Comparison of ENCODE assay signal across 16 cellular contexts in the genomic region with DNA sequence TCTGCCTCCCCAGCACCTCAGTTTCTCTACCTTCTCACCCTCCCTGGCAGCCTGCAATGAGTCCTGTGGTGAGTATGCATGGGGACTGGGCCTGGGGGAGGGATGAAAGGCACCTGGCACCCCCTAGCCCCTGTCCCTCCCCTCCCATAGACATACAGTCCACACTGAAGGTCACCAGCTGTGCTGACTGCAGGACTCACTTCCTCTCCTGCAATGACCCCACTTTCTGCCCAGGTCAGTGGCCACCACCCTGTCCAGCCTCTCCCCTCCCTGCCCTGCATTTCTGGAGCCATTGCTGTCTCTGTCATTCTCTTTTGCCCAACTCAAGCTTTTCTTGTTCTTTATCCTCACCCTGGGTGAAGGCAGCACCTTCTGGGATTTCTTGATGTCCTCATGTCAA. TPM values are rescaled to one million over a fixed set of nuclear protein-coding genes. Genes with fewer than 3 reads are reported as not detected.
DNase-seq lines count a peak whose midpoint lies in the region; ATAC-seq and TF ChIP-seq lines count a peak whose summit lies in the region.
"Had no signal": no experiment of that assay in that cellular context is flagged by ENCODE, and none has a peak within 500 bp of the region (broad histone marks: within the 10 kb centered on the region; RNA-seq: fewer than 3 reads in every experiment).

No MANE protein-coding gene starts in this region.

- H3K4me3 Mint-ChIP-seq in endodermal cell (no peak overlapping the region), neural progenitor cell (peak overlapping the region; percentile 42)
- no peak overlapping the region for H3K4me3 Mint-ChIP-seq in activated T-cell treated with anti-CD3 and anti-CD28 coated beads, Interleukin-2, amount 50 U/mL, for 72 hours
- H3K4me3 Mint-ChIP-seq: CD4-positive, alpha-beta T cell had no signal

- H3K27ac Mint-ChIP-seq in endodermal cell: no peak overlapping the region
- H3K27ac Mint-ChIP-seq in neural progenitor cell: no peak overlapping the region
- H3K27ac Mint-ChIP-seq in activated T-cell treated with anti-CD3 and anti-CD28 coated beads, Interleukin-2, amount 50 U/mL, for 72 hours: no peak overlapping the region
- H3K27ac Mint-ChIP-seq: CD4-positive, alpha-beta T cell had no signal

- H3K4me1 ChIP-seq in right atrium auricular region (no peaks in the 10 kb centered on the region), endodermal cell (ENCODE audit: control insufficient read depth, insufficient read depth, low read length) (no peaks in the 10 kb centered on the region), neural progenitor cell (no peaks in the 10 kb centered on the region), left lung (no peaks in the 10 kb centered on the region)

- H3K36me3 ChIP-seq in right atrium auricular region: no peaks in the 10 kb centered on the region
- no peaks in the 10 kb centered on the region for H3K36me3 ChIP-seq in endodermal cell (ENCODE audit: control insufficient read depth, insufficient read depth, low read length)
- no peaks in the 10 kb centered on the region for H3K36me3 ChIP-seq in neural progenitor cell
- H3K36me3 ChIP-seq in left lung: no peaks in the 10 kb centered on the region
- H3K36me3 ChIP-seq: BLaER1 treated with 17β-estradiol and CSF1 and Interleukin-3, amounts not matched to agents 10 nM and 100 nM had no signal

- DNase-seq in right atrium auricular region (ENCODE audit: low spot score): peak; percentile 16
- DNase-seq in left cardiac atrium: no peak
- DNase-seq in endodermal cell: peak; percentile 22
- no peak for DNase-seq in neural progenitor cell (ENCODE audit: low spot score)
- DNase-seq in NOMO-1 treated with DMSO at 0.1 percent for 48 hours (lab: John Stamatoyannopoulos, UW; ENCODE audit: unreplicated experiment): no peak
- no peak for DNase-seq in activated T-cell treated with anti-CD3 and anti-CD28 coated beads, Interleukin-2, amount 50 U/mL, for 72 hours
- no peak for DNase-seq in left lung
- DNase-seq: 8988T; Calu3; CD4-positive, alpha-beta T cell; DMS79; GM23248 had no signal

- no peak overlapping the region for H3K4me3 ChIP-seq in right atrium auricular region
- H3K4me3 ChIP-seq in endodermal cell (ENCODE audit: low read length): no peak overlapping the region
- H3K4me3 ChIP-seq in neural progenitor cell: no peak overlapping the region
- no peak overlapping the region for H3K4me3 ChIP-seq in left lung
- H3K4me3 ChIP-seq: BLaER1 treated with 17β-estradiol and CSF1 and Interleukin-3, amounts not matched to agents 10 nM and 100 nM; GM12878; GM23248 had no signal

- H3K27me3 Mint-ChIP-seq in endodermal cell (ENCODE audit: insufficient read depth) (no peaks in the 10 kb centered on the region), neural progenitor cell (ENCODE audit: insufficient read depth, low read depth) (no peaks in the 10 kb centered on the region)
- no peaks in the 10 kb centered on the region for H3K27me3 Mint-ChIP-seq in activated T-cell treated with anti-CD3 and anti-CD28 coated beads, Interleukin-2, amount 50 U/mL, for 72 hours (ENCODE audit: low read depth)

- H2AFZ ChIP-seq in neural progenitor cell (replicated peaks): no peak overlapping the region
- H2AFZ ChIP-seq: GM23248 had no signal

- no peaks in the 10 kb centered on the region for H3K79me2 ChIP-seq in neural progenitor cell (ENCODE audit: low read depth)

- H3K4me1 Mint-ChIP-seq in endodermal cell (no peaks in the 10 kb centered on the region), neural progenitor cell (peaks cover 5% of the 10 kb centered on the region)
- no peaks in the 10 kb centered on the region for H3K4me1 Mint-ChIP-seq in activated T-cell treated with anti-CD3 and anti-CD28 coated beads, Interleukin-2, amount 50 U/mL, for 72 hours (ENCODE audit: low read depth)

- H3K9me3 Mint-ChIP-seq in endodermal cell (peaks cover 13% of the 10 kb centered on the region), neural progenitor cell (peaks cover 13% of the 10 kb centered on the region)
- H3K9me3 Mint-ChIP-seq in activated T-cell treated with anti-CD3 and anti-CD28 coated beads, Interleukin-2, amount 50 U/mL, for 72 hours: peaks cover 3 to 5% of the 10 kb centered on the region in 2 donors
- H3K9me3 Mint-ChIP-seq: CD4-positive, alpha-beta T cell had no signal

- no peaks in the 10 kb centered on the region for H3K27me3 ChIP-seq in right atrium auricular region
- no peaks in the 10 kb centered on the region for H3K27me3 ChIP-seq in endodermal cell (ENCODE audit: control insufficient read depth, insufficient read depth, low read length, poor library complexity, severe bottlenecking)
- peaks cover 5% of the 10 kb centered on the region for H3K27me3 ChIP-seq in neural progenitor cell
- H3K27me3 ChIP-seq in left lung: no peaks in the 10 kb centered on the region
- H3K27me3 ChIP-seq: BLaER1 treated with 17β-estradiol and CSF1 and Interleukin-3, amounts not matched to agents 10 nM and 100 nM had no signal

- ATAC-seq in left cardiac atrium: no peak
- ATAC-seq in activated T-cell treated with anti-CD3 and anti-CD28 coated beads, Interleukin-2, amount 50 U/mL, for 72 hours (replicated peaks in 1 of 2): no peak
- no peak for ATAC-seq in left lung
- ATAC-seq: GM12878 had no signal

- H3K36me3 Mint-ChIP-seq in endodermal cell (ENCODE audit: low read depth) (no peaks in the 10 kb centered on the region), neural progenitor cell (no peaks in the 10 kb centered on the region)
- H3K36me3 Mint-ChIP-seq in activated T-cell treated with anti-CD3 and anti-CD28 coated beads, Interleukin-2, amount 50 U/mL, for 72 hours (ENCODE audit: insufficient read depth in 2 of 2): no peaks in the 10 kb centered on the region

- H4K20me1 ChIP-seq in neural progenitor cell (ENCODE audit: low read depth): no peaks in the 10 kb centered on the region
- H4K20me1 ChIP-seq: BLaER1 treated with 17β-estradiol and CSF1 and Interleukin-3, amounts not matched to agents 10 nM and 100 nM had no signal

- no peak overlapping the region for H3K9ac ChIP-seq in endodermal cell (ENCODE audit: extremely low read depth, low read length, poor library complexity, severe bottlenecking)
- no peak overlapping the region for H3K9ac ChIP-seq in neural progenitor cell
- H3K9ac ChIP-seq: BLaER1 treated with 17β-estradiol and CSF1 and Interleukin-3, amounts not matched to agents 10 nM and 100 nM; GM23248 had no signal

- no peaks in the 10 kb centered on the region for H3F3A ChIP-seq in neural progenitor cell (ENCODE audit: low read depth)

- no peak overlapping the region for H3K4me2 ChIP-seq in neural progenitor cell
- H3K4me2 ChIP-seq: BLaER1 treated with 17β-estradiol and CSF1 and Interleukin-3, amounts not matched to agents 10 nM and 100 nM had no signal

- H3K9me3 ChIP-seq in right atrium auricular region: peaks cover 0 to 13% of the 10 kb centered on the region in 2 donors
- H3K9me3 ChIP-seq in endodermal cell (ENCODE audit: control insufficient read depth, low read length): peaks cover 10% of the 10 kb centered on the region
- no peaks in the 10 kb centered on the region for H3K9me3 ChIP-seq in neural progenitor cell (ENCODE audit: low read depth)
- peaks cover 0 to 10% of the 10 kb centered on the region in 2 donors for H3K9me3 ChIP-seq in left lung

- intact Hi-C loops in left cardiac atrium (cut with DNase I) (no loop called here), left lung (cut with DNase I) (no loop called here)

- no peak for TF ChIP-seq CTCF in right atrium auricular region (IDR thresholded peaks at IDR 0.05)
- TF ChIP-seq CTCF in endodermal cell (conservative IDR thresholded peaks at IDR 0.05): no peak
- no peak for TF ChIP-seq CTCF in neural progenitor cell (IDR thresholded peaks at IDR 0.05)
- no peak for TF ChIP-seq CTCF in left lung (IDR thresholded peaks at IDR 0.05)

- H3K27ac ChIP-seq in right atrium auricular region (no peak overlapping the region), endodermal cell (ENCODE audit: low read depth, low read length) (no peak overlapping the region), neural progenitor cell (no peak overlapping the region), left lung (no peak overlapping the region)
- H3K27ac ChIP-seq: BLaER1 treated with 17β-estradiol and CSF1 and Interleukin-3, amounts not matched to agents 10 nM and 100 nM; GM23248; HL-60 had no signal

RNA-seq across cellular contexts. Expression of a gene that starts 1.1 kb away (rescaled TPM):
- total RNA-seq in right atrium auricular region (not detected), left cardiac atrium (not detected), endodermal cell (not detected), neural progenitor cell (ENCODE audit: low replicate concordance) (not detected in 2 replicates), left lung (not detected)
- polyA plus RNA-seq in endodermal cell (2013, experiment 1 of 2): not detected
- polyA plus RNA-seq in endodermal cell (2013, experiment 2 of 2): not detected
- total RNA-seq in activated T-cell treated with anti-CD3 and anti-CD28 coated beads, Interleukin-2, amount 50 U/mL, for 72 hours: not detected
- total RNA-seq: Calu3; CD4-positive, alpha-beta T cell; G401; GM12878; GM23248 had no signal
- polyA plus RNA-seq: GM12878, GM23248 had no signal

Comparison
In these comparisons a context has a peak if more than half of its experiments do, and no peak if none do; other contexts are left out.
1. DNase-seq: peak in right atrium auricular region (single experiment) and endodermal cell (single experiment); none in left cardiac atrium (single experiment), neural progenitor cell (single experiment), NOMO-1 treated with DMSO at 0.1 percent for 48 hours (single experiment), activated T-cell treated with anti-CD3 and anti-CD28 coated beads, Interleukin-2, amount 50 U/mL, for 72 hours (0 of 2) and left lung (0 of 2).